Comparison of ENCODE assay signal across 27 cellular contexts in the genomic region with DNA sequence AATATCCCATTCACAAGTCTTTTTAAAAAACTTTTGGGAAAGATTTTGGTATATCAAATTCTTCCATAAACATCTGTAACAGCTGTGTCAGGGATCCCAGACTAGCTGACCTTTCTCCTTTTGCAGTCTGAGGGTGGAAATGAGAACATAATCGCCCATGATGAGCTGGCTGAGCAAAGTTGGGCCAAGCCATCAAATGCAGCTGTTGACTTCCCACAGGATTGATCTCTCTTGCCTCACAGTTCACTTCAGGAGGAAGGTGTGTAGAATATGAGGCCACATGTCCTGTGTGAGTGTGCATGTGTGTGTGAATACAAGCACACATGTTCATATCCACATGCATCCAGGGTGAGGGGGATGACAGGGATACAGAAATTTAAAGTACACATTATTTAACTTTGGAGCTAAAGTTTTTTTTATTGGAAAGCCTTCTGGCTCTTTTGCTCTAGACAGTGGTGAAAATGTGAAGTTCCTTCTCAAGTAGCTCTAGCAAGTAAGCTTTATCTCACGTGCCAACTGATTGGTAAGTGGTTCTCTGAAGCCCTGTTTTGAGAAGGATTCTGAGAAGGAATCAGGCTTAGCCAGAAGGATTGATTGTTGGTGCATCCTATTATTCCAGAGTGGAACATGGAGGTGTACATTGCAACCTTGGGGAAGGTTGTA.
"Had no signal": no experiment of that assay in that cellular context is flagged by ENCODE, and none has a peak within 500 bp of the region (broad histone marks: within the 10 kb centered on the region; RNA-seq: fewer than 3 reads in every experiment).

No MANE protein-coding gene starts in this region.

- H3K27me3 ChIP-seq: colonic mucosa, foreskin keratinocyte, ovary, thyroid gland, upper lobe of left lung, vagina had no signal

- H3K4me3 ChIP-seq: colonic mucosa, ovary, prostate gland, skin epidermis, thyroid gland, upper lobe of left lung, vagina had no signal

- ATAC-seq: activated CD4-positive, alpha-beta T cell treated with anti-CD3 and anti-CD28 coated beads for 36 hours; activated CD8-positive, alpha-beta memory T cell treated with anti-CD3 and anti-CD28 coated beads, Interleukin-2, amount 10 ng/mL, durations not matched to agents 7 days and 5 days; activated CD8-positive, alpha-beta T cell treated with anti-CD3 and anti-CD28 coated beads, Interleukin-2, amount 10 ng/mL, durations not matched to agents 7 days and 5 days; activated T-cell treated with anti-CD3 and anti-CD28 coated beads, Interleukin-2, amount 50 U/mL, for 72 hours; foreskin keratinocyte; stimulated activated naive CD8-positive, alpha-beta T cell treated with anti-CD3 and anti-CD28 coated beads, Interleukin-15, Interleukin-2, amounts not matched to agents 100 U/mL and 50 U/mL, for 24 hours had no signal

- H3K27ac ChIP-seq: colonic mucosa, epithelial cell of prostate, foreskin keratinocyte, ovary, prostate gland, skin epidermis, thyroid gland, upper lobe of left lung, vagina had no signal

- H3K4me1 ChIP-seq: colonic mucosa, foreskin keratinocyte, prostate gland, thyroid gland, upper lobe of left lung, vagina had no signal

- FAIRE-seq: endometrium had no signal

- H3K9me3 ChIP-seq: colonic mucosa, ovary, prostate gland, thyroid gland, upper lobe of left lung, vagina had no signal

- H3K36me3 ChIP-seq: colonic mucosa, ovary, prostate gland, thyroid gland, upper lobe of left lung, vagina had no signal

- DNase-seq: activated CD4-positive, alpha-beta T cell treated with anti-CD3 and anti-CD28 coated beads for 36 hours; activated CD4-positive, CD25-positive, alpha-beta regulatory T cell; activated CD8-positive, alpha-beta memory T cell treated with anti-CD3 and anti-CD28 coated beads, Interleukin-2, amount 10 ng/mL, durations not matched to agents 7 days and 5 days; activated CD8-positive, alpha-beta T cell treated with anti-CD3 and anti-CD28 coated beads, Interleukin-2, amount 10 ng/mL, durations not matched to agents 7 days and 5 days; activated naive CD4-positive, alpha-beta T cell treated with Interleukin-2 at 50 U/mL for 16 hours; activated T-cell treated with anti-CD3 and anti-CD28 coated beads, Interleukin-2, amount 50 U/mL, for 72 hours; anterior cingulate cortex; cerebellar nuclear complex; colonic mucosa; effector CD8-positive, alpha-beta T cell; foreskin keratinocyte; kidney glomerular epithelial cell; mammary epithelial cell; naive B cell; ovary; retina; stimulated activated CD4-positive, alpha-beta T cell treated with anti-CD3 and anti-CD28 coated beads, Interleukin-12 subunit alpha, Interleukin-12 subunit beta, amount 100 ng/mL, for 4 hours; stimulated activated CD4-positive, alpha-beta T cell treated with anti-CD3 and anti-CD28 coated beads, Interleukin-4, amount 100 ng/mL, for 1 hour; stimulated activated naive CD8-positive, alpha-beta T cell treated with anti-CD3 and anti-CD28 coated beads, Interleukin-15, Interleukin-2, amounts not matched to agents 100 U/mL and 50 U/mL, for 24 hours; T-helper 1 cell; thyroid gland; upper lobe of left lung had no signal
